Comparison of ENCODE assay signal across 1 cellular context in genomic region chr11:102534261-102534872, GRCh38.
TF ChIP-seq lines count a peak whose summit lies in the region.

No MANE protein-coding gene starts in this region.

TF ChIP-seq in GM23338, 12 proteins besides CTCF, POLR2A, EP300 and RAD21 (continued from another document):
- TF ChIP-seq ZNF462 (CRISPR knock-in tag; IDR thresholded peaks at IDR 0.05) (no peak), POLR2AphosphoS5 (IDR thresholded peaks at IDR 0.05; ENCODE audit: low read depth) (no peak), REST (IDR thresholded peaks at IDR 0.05; ENCODE audit: unreplicated experiment) (no peak), ZNF331 (CRISPR knock-in tag; IDR thresholded peaks at IDR 0.05; ENCODE audit: low read depth) (no peak), ZNF114 (CRISPR knock-in tag; IDR thresholded peaks at IDR 0.05) (no peak), CREB1 (CRISPR knock-in tag; IDR thresholded peaks at IDR 0.05; ENCODE audit: low read depth) (no peak), STAT1 (IDR thresholded peaks at IDR 0.05; ENCODE audit: unreplicated experiment) (no peak), JUNB (IDR thresholded peaks at IDR 0.05; ENCODE audit: unreplicated experiment) (no peak)
